1 cellular context compared by ENCODE assay signal in the genomic region with DNA sequence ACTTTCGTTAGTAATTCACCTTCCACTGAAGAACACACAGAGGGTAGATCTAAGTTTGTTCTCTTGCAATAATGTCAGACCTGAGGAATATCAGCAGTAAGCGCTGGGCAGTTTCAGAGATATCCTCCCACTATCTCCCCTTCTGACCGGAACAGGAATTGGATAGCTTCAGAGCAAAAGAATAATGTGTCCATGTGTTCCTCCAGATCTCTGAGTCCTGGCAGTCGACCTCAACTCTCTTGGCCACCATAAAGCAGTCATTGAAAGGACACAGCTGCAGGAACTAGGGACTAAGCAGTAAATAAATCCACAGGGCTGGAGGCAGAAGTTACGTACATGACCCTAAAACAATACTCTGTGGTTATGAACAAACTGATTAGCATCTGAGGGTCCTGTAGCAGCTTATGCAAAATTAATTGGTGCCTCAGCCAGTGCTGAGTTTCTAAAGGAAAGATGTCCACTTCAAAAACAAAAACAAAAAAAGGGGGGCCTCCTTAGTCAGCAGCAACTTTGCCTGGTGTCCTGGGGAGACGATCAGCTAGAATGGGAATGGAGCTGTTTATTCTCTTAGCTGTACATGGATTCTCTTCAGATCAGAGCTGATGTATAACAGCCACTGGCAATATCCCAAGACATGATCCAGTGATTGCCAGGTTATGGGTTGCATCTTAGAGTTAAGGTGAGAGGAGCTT.
A peak's percentile ranks its signal among the peaks of the same experiment; 100 is the strongest.
TF ChIP-seq lines count a peak whose summit lies in the region.

No MANE protein-coding gene starts in this region.

TF ChIP-seq in K562, 482 proteins besides CTCF, POLR2A, EP300 and RAD21 (continued from another document and continues in another):
- TF ChIP-seq, protein P1, sequence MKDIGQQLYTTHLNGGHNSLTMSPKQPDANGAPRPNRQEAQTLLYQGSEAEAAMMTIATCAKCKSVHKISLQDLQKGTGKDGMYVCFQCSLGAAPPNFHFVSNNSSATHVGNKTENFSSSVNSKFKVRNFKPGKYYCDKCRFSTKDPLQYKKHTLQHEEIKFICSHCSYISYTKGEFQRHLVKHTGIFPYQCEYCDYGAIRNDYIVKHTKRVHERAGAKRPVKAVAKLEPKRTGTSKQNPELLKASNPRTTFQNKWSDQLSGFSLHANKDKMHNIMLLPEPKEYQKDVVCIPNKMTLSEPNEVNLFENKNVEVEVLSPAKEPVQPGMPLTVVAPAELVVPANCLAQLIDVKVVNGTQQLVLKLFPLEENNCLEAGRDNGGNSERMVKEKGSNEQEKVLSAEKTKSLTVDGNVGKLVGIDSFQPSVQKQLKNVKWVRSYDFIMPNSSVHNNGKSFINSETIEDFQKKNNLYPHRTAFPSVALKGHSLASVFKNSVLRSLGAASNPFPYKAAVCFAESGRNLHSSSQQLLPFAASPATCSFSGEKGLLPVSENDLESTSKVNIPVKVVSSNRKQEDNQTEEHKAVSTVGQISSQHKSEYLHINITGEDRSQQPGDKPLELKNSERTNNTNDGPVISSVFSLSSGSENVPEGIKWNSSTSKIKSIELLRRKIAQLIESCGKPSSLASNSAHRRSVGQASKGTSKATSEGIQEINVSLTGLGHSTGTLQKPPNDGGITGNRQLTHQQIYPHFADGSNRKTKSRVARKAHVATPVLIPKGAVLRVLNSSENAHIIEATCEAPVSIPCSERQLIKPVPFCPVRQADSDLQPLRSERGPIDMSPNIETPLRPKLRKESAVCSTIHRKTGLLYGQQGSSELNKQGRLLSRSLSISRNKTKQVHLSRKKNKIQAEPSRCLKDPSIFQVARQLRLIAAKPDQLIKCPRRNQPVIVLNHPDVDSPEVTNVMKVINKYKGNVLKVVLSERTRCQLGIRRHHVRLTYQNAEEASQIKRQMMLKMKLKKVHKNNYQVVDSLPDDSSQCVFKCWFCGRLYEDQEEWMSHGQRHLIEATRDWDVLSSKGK (CRISPR knock-in tag; IDR thresholded peaks at IDR 0.05): no peak
- no peak for TF ChIP-seq SNIP1 (IDR thresholded peaks at IDR 0.05; ENCODE audit: low read depth)
- TF ChIP-seq, protein P2, sequence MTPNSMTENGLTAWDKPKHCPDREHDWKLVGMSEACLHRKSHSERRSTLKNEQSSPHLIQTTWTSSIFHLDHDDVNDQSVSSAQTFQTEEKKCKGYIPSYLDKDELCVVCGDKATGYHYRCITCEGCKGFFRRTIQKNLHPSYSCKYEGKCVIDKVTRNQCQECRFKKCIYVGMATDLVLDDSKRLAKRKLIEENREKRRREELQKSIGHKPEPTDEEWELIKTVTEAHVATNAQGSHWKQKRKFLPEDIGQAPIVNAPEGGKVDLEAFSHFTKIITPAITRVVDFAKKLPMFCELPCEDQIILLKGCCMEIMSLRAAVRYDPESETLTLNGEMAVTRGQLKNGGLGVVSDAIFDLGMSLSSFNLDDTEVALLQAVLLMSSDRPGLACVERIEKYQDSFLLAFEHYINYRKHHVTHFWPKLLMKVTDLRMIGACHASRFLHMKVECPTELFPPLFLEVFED (CRISPR knock-in tag; conservative IDR thresholded peaks at IDR 0.05): no peak
- TF ChIP-seq, protein P3, sequence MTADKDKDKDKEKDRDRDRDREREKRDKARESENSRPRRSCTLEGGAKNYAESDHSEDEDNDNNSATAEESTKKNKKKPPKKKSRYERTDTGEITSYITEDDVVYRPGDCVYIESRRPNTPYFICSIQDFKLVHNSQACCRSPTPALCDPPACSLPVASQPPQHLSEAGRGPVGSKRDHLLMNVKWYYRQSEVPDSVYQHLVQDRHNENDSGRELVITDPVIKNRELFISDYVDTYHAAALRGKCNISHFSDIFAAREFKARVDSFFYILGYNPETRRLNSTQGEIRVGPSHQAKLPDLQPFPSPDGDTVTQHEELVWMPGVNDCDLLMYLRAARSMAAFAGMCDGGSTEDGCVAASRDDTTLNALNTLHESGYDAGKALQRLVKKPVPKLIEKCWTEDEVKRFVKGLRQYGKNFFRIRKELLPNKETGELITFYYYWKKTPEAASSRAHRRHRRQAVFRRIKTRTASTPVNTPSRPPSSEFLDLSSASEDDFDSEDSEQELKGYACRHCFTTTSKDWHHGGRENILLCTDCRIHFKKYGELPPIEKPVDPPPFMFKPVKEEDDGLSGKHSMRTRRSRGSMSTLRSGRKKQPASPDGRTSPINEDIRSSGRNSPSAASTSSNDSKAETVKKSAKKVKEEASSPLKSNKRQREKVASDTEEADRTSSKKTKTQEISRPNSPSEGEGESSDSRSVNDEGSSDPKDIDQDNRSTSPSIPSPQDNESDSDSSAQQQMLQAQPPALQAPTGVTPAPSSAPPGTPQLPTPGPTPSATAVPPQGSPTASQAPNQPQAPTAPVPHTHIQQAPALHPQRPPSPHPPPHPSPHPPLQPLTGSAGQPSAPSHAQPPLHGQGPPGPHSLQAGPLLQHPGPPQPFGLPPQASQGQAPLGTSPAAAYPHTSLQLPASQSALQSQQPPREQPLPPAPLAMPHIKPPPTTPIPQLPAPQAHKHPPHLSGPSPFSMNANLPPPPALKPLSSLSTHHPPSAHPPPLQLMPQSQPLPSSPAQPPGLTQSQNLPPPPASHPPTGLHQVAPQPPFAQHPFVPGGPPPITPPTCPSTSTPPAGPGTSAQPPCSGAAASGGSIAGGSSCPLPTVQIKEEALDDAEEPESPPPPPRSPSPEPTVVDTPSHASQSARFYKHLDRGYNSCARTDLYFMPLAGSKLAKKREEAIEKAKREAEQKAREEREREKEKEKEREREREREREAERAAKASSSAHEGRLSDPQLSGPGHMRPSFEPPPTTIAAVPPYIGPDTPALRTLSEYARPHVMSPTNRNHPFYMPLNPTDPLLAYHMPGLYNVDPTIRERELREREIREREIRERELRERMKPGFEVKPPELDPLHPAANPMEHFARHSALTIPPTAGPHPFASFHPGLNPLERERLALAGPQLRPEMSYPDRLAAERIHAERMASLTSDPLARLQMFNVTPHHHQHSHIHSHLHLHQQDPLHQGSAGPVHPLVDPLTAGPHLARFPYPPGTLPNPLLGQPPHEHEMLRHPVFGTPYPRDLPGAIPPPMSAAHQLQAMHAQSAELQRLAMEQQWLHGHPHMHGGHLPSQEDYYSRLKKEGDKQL (CRISPR knock-in tag; IDR thresholded peaks at IDR 0.05; ENCODE audit: borderline replicate concordance): no peak
- TF ChIP-seq RNF2 (IDR thresholded peaks at IDR 0.05): 0 out of 2 replicates have a peak, but pooled peaks have one; percentile 63
- TF ChIP-seq HNRNPLL (IDR thresholded peaks at IDR 0.05; ENCODE audit: low read depth, low read length, poor library complexity, severe bottlenecking): no peak
- no peak for TF ChIP-seq FUS (optimal IDR thresholded peaks at IDR 0.05; ENCODE audit: low read depth, low read length)
- TF ChIP-seq, protein P4, sequence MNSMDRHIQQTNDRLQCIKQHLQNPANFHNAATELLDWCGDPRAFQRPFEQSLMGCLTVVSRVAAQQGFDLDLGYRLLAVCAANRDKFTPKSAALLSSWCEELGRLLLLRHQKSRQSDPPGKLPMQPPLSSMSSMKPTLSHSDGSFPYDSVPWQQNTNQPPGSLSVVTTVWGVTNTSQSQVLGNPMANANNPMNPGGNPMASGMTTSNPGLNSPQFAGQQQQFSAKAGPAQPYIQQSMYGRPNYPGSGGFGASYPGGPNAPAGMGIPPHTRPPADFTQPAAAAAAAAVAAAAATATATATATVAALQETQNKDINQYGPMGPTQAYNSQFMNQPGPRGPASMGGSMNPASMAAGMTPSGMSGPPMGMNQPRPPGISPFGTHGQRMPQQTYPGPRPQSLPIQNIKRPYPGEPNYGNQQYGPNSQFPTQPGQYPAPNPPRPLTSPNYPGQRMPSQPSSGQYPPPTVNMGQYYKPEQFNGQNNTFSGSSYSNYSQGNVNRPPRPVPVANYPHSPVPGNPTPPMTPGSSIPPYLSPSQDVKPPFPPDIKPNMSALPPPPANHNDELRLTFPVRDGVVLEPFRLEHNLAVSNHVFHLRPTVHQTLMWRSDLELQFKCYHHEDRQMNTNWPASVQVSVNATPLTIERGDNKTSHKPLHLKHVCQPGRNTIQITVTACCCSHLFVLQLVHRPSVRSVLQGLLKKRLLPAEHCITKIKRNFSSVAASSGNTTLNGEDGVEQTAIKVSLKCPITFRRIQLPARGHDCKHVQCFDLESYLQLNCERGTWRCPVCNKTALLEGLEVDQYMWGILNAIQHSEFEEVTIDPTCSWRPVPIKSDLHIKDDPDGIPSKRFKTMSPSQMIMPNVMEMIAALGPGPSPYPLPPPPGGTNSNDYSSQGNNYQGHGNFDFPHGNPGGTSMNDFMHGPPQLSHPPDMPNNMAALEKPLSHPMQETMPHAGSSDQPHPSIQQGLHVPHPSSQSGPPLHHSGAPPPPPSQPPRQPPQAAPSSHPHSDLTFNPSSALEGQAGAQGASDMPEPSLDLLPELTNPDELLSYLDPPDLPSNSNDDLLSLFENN (IDR thresholded peaks at IDR 0.05; ENCODE audit: low read depth in 2 of 2, low read length in 2 of 2): no peak
- TF ChIP-seq ZNF551 (CRISPR knock-in tag; IDR thresholded peaks at IDR 0.05): no peak
- TF ChIP-seq MYC (IDR thresholded peaks at IDR 0.05; ENCODE audit: low read depth, low read length): peak; percentile 74
- TF ChIP-seq MYC (CRISPR knock-in tag; IDR thresholded peaks at IDR 0.05; ENCODE audit: borderline replicate concordance, low read depth): no peak
- no peak for TF ChIP-seq RBM39 (optimal IDR thresholded peaks at IDR 0.05; ENCODE audit: low read depth, low read length)
- TF ChIP-seq ZSCAN32 (CRISPR knock-in tag; IDR thresholded peaks at IDR 0.05): no peak
- TF ChIP-seq KLF16 (IDR thresholded peaks at IDR 0.05): 0 out of 2 replicates have a peak, but pooled peaks have one; percentile 39
- peak; percentile 71 for TF ChIP-seq SMARCA4 (IDR thresholded peaks at IDR 0.05)
- TF ChIP-seq DIDO1 (tag; IDR thresholded peaks at IDR 0.05; ENCODE audit: low read depth): no peak
- 0 out of 2 replicates have a peak, but pooled peaks have one; percentile 64 for TF ChIP-seq ELF4 (CRISPR knock-in tag; IDR thresholded peaks at IDR 0.05)
- no peak for TF ChIP-seq ZNF785 (CRISPR knock-in tag; IDR thresholded peaks at IDR 0.05)
- no peak for TF ChIP-seq POLR3G (IDR thresholded peaks at IDR 0.05; ENCODE audit: extremely low read depth, insufficient read length, insufficient replicate concordance)
- no peak for TF ChIP-seq HDGF (IDR thresholded peaks at IDR 0.05)
- TF ChIP-seq GABPA (tag; conservative IDR thresholded peaks at IDR 0.05; ENCODE audit: low read depth): peak; percentile 83
- no peak for TF ChIP-seq MAFG (tag; conservative IDR thresholded peaks at IDR 0.05)
- no peak for TF ChIP-seq XRCC3 (IDR thresholded peaks at IDR 0.05)
- 0 out of 2 replicates have a peak, but pooled peaks have one; percentile 7 for TF ChIP-seq ZNF668 (CRISPR knock-in tag; IDR thresholded peaks at IDR 0.05)
- TF ChIP-seq, protein P5, sequence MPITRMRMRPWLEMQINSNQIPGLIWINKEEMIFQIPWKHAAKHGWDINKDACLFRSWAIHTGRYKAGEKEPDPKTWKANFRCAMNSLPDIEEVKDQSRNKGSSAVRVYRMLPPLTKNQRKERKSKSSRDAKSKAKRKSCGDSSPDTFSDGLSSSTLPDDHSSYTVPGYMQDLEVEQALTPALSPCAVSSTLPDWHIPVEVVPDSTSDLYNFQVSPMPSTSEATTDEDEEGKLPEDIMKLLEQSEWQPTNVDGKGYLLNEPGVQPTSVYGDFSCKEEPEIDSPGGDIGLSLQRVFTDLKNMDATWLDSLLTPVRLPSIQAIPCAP (CRISPR knock-in tag; IDR thresholded peaks at IDR 0.05; ENCODE audit: borderline replicate concordance): no peak
- no peak for TF ChIP-seq BCL6 (CRISPR knock-in tag; IDR thresholded peaks at IDR 0.05)
- TF ChIP-seq NONO (IDR thresholded peaks at IDR 0.05; ENCODE audit: low read depth in 2 of 2, low read length in 1 of 2): no peak
- no peak for TF ChIP-seq SIX5 (IDR thresholded peaks at IDR 0.05; ENCODE audit: borderline replicate concordance in 1 of 2, insufficient read depth in 1 of 2, low read depth in 1 of 2, low read length in 2 of 2)
- no peak for TF ChIP-seq HSF4 (CRISPR knock-in tag; IDR thresholded peaks at IDR 0.05; ENCODE audit: borderline replicate concordance)
- TF ChIP-seq FOXP1 (CRISPR knock-in tag; IDR thresholded peaks at IDR 0.05): no peak
- TF ChIP-seq, protein P6, sequence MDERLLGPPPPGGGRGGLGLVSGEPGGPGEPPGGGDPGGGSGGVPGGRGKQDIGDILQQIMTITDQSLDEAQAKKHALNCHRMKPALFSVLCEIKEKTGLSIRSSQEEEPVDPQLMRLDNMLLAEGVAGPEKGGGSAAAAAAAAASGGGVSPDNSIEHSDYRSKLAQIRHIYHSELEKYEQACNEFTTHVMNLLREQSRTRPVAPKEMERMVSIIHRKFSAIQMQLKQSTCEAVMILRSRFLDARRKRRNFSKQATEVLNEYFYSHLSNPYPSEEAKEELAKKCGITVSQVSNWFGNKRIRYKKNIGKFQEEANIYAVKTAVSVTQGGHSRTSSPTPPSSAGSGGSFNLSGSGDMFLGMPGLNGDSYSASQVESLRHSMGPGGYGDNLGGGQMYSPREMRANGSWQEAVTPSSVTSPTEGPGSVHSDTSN (CRISPR knock-in tag; IDR thresholded peaks at IDR 0.05; ENCODE audit: low read depth): no peak
- TF ChIP-seq, protein P6 (tag; conservative IDR thresholded peaks at IDR 0.05; ENCODE audit: low read depth): 0 out of 2 replicates have a peak, but pooled peaks have one; percentile 23
- TF ChIP-seq TAF1 (IDR thresholded peaks at IDR 0.05; ENCODE audit: control insufficient read depth, extremely low read depth, insufficient read depth, low read length, severe bottlenecking): no peak
- peak; percentile 64 for TF ChIP-seq TCF3 (CRISPR knock-in tag; IDR thresholded peaks at IDR 0.05)
- no peak for TF ChIP-seq SIN3B (IDR thresholded peaks at IDR 0.05; ENCODE audit: low read depth)
- TF ChIP-seq EP400 (IDR thresholded peaks at IDR 0.05): 0 out of 2 replicates have a peak, but pooled peaks have one; percentile 35
- TF ChIP-seq ZNF134 (CRISPR knock-in tag; conservative IDR thresholded peaks at IDR 0.05): no peak
- TF ChIP-seq, protein P7, sequence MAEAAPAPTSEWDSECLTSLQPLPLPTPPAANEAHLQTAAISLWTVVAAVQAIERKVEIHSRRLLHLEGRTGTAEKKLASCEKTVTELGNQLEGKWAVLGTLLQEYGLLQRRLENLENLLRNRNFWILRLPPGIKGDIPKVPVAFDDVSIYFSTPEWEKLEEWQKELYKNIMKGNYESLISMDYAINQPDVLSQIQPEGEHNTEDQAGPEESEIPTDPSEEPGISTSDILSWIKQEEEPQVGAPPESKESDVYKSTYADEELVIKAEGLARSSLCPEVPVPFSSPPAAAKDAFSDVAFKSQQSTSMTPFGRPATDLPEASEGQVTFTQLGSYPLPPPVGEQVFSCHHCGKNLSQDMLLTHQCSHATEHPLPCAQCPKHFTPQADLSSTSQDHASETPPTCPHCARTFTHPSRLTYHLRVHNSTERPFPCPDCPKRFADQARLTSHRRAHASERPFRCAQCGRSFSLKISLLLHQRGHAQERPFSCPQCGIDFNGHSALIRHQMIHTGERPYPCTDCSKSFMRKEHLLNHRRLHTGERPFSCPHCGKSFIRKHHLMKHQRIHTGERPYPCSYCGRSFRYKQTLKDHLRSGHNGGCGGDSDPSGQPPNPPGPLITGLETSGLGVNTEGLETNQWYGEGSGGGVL (CRISPR knock-in tag; IDR thresholded peaks at IDR 0.05): no peak
